8 cellular contexts compared by ENCODE assay signal in the genomic region with DNA sequence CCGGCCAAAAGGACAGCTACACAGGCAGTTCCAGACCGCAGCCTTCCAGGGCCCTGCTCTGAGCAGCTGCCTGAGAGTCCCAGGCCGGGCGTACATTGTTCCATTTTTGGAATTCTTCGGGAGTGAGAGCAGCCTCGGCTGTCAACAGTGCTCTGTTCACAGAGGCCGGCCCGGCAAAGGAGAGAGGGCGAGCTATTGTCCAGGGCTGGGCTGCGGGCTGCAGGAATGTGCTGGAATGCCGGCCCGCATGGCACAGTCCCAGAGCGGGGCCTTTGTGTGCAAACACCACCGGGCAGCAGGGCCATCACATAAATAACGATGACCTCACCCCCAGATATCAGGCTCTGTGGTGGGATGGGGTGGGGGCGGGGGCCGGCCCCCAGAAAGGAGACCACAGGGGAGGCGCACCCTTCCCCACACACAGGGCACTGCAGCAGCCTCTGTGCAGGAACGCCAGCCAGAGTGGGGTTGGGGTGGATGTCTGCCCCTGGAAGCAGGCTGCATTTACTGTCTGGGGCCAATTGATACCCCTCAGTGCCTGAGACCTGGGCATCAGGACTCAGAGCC. TPM values are rescaled to one million over a fixed set of nuclear protein-coding genes. Genes with fewer than 3 reads are reported as not detected.
A peak's percentile ranks its signal among the peaks of the same experiment; 100 is the strongest.
DNase-seq lines count a peak whose midpoint lies in the region; ATAC-seq and TF ChIP-seq lines count a peak whose summit lies in the region.

No MANE protein-coding gene starts in this region.

- no peaks in the 10 kb centered on the region for H3K9me3 Mint-ChIP-seq in glutamatergic neuron (ENCODE audit: unreplicated experiment)

- DNase-seq in C1 segment of cervical spinal cord (lab: John Stamatoyannopoulos, UW) (peak in 10 of 14 donors; percentile 11 to 65 (median 28)), ovary (peak in 4 of 5 donors; percentile 12 to 76 (median 42)), glutamatergic neuron (no peak), AML-193 (lab: John Stamatoyannopoulos, UW) (no peak)
- no peak for DNase-seq in stimulated activated CD8-positive, alpha-beta memory T cell treated with anti-CD3 and anti-CD28 coated beads, Interleukin-4, amount 100 ng/mL, for 48 hours

- TF ChIP-seq EP300 in gastroesophageal sphincter (IDR thresholded peaks at IDR 0.05) (no peak), ovary (IDR thresholded peaks at IDR 0.05) (no peak)

- intact Hi-C loops in ovary (cut with DNase I), result loop anchor here in 1 of 4 donors (10.0 kb wide), 1 partner anchor 57 kb away; no protein-coding TSS in a partner anchor

- no peak overlapping the region for H3K27ac Mint-ChIP-seq in glutamatergic neuron (ENCODE audit: unreplicated experiment)

- H3K9me3 ChIP-seq in gastroesophageal sphincter (no peaks in the 10 kb centered on the region), ovary (no peaks in the 10 kb centered on the region)

- TF ChIP-seq CTCF in gastroesophageal sphincter (IDR thresholded peaks at IDR 0.05) (no peak), ovary (IDR thresholded peaks at IDR 0.05) (no peak), glutamatergic neuron (IDR thresholded peaks at IDR 0.05; ENCODE audit: partially characterized antibody, unreplicated experiment) (no peak)

- ATAC-seq in SK-N-SH treated with all-trans-retinoic acid at 6 μM for 48 hours, result peak; percentile 99
- peak; percentile 95 for ATAC-seq in gastroesophageal sphincter
- ATAC-seq in HG02763 (IDR thresholded peaks at IDR 0.05; ENCODE audit: unreplicated experiment), result no peak

- no peak for TF ChIP-seq POLR2A in gastroesophageal sphincter (IDR thresholded peaks at IDR 0.05)
- no peak for TF ChIP-seq POLR2A in ovary (IDR thresholded peaks at IDR 0.05)

- H3K27me3 ChIP-seq in gastroesophageal sphincter, result no peaks in the 10 kb centered on the region
- H3K27me3 ChIP-seq in ovary, result no peaks in the 10 kb centered on the region

- no peaks in the 10 kb centered on the region for H3K36me3 ChIP-seq in gastroesophageal sphincter
- H3K36me3 ChIP-seq in ovary, result no peaks in the 10 kb centered on the region

- H3K27me3 Mint-ChIP-seq in glutamatergic neuron (ENCODE audit: unreplicated experiment), result no peaks in the 10 kb centered on the region

- no peaks in the 10 kb centered on the region for H3K36me3 Mint-ChIP-seq in glutamatergic neuron (ENCODE audit: unreplicated experiment)

- H3K27ac ChIP-seq in gastroesophageal sphincter, result peak overlapping the region; percentile 39 to 90 (median 86)
- no peak overlapping the region for H3K27ac ChIP-seq in ovary

- peaks cover 0 to 47% (median 13%) of the 10 kb centered on the region in 3 donors for H3K4me1 ChIP-seq in gastroesophageal sphincter
- H3K4me1 ChIP-seq in ovary (ENCODE audit: insufficient read depth), result peaks cover 3% of the 10 kb centered on the region

- peaks cover 1% of the 10 kb centered on the region for H3K4me1 Mint-ChIP-seq in glutamatergic neuron (ENCODE audit: low read depth, unreplicated experiment)

- no peak overlapping the region for H3K4me3 ChIP-seq in gastroesophageal sphincter
- no peak overlapping the region for H3K4me3 ChIP-seq in ovary

- H3K4me3 Mint-ChIP-seq in glutamatergic neuron (ENCODE audit: unreplicated experiment), result no peak overlapping the region

- 8% methylated on average over 2 of the region's 19 CpGs; no CpG with 5 or more reads in 1 of the 2 donors for WGBS in gastroesophageal sphincter (ENCODE audit: low coverage in 1 of 2), 2 donors
- WGBS in ovary, 3 donors, result 1 to 6% (median 3%) methylated on average over 19 of the region's 19 CpGs

TF ChIP-seq in SK-N-SH treated with all-trans-retinoic acid at 6 μM for 48 hours, 23 proteins besides CTCF, POLR2A, EP300 and RAD21 (continues in another document):
- TF ChIP-seq ZNF565 (CRISPR knock-in tag; conservative IDR thresholded peaks at IDR 0.05; ENCODE audit: low read depth) (no peak), OSR1 (CRISPR knock-in tag; IDR thresholded peaks at IDR 0.05) (no peak), PPARA (CRISPR knock-in tag; IDR thresholded peaks at IDR 0.05; ENCODE audit: borderline replicate concordance) (no peak), ARNTL (CRISPR knock-in tag; IDR thresholded peaks at IDR 0.05; ENCODE audit: borderline replicate concordance, low read depth) (no peak), TOX (CRISPR knock-in tag; IDR thresholded peaks at IDR 0.05; ENCODE audit: borderline replicate concordance) (no peak), ISL1 (CRISPR knock-in tag; IDR thresholded peaks at IDR 0.05) (peak; percentile 48; the same call in 1 of the 2 replicates), ZNF70 (CRISPR knock-in tag; IDR thresholded peaks at IDR 0.05) (no peak), BACH2 (CRISPR knock-in tag; IDR thresholded peaks at IDR 0.05; ENCODE audit: borderline replicate concordance) (no peak), SNAI2 (CRISPR knock-in tag; IDR thresholded peaks at IDR 0.05) (no peak), ZFP3 (CRISPR knock-in tag; IDR thresholded peaks at IDR 0.05) (0 out of 2 replicates have a peak, but pooled peaks have one; percentile 33), ZNF8 (CRISPR knock-in tag; IDR thresholded peaks at IDR 0.05) (no peak; the same call in 1 of the 2 replicates), TCF4 (CRISPR knock-in tag; IDR thresholded peaks at IDR 0.05; ENCODE audit: borderline replicate concordance) (no peak)
- TF ChIP-seq, protein P1, sequence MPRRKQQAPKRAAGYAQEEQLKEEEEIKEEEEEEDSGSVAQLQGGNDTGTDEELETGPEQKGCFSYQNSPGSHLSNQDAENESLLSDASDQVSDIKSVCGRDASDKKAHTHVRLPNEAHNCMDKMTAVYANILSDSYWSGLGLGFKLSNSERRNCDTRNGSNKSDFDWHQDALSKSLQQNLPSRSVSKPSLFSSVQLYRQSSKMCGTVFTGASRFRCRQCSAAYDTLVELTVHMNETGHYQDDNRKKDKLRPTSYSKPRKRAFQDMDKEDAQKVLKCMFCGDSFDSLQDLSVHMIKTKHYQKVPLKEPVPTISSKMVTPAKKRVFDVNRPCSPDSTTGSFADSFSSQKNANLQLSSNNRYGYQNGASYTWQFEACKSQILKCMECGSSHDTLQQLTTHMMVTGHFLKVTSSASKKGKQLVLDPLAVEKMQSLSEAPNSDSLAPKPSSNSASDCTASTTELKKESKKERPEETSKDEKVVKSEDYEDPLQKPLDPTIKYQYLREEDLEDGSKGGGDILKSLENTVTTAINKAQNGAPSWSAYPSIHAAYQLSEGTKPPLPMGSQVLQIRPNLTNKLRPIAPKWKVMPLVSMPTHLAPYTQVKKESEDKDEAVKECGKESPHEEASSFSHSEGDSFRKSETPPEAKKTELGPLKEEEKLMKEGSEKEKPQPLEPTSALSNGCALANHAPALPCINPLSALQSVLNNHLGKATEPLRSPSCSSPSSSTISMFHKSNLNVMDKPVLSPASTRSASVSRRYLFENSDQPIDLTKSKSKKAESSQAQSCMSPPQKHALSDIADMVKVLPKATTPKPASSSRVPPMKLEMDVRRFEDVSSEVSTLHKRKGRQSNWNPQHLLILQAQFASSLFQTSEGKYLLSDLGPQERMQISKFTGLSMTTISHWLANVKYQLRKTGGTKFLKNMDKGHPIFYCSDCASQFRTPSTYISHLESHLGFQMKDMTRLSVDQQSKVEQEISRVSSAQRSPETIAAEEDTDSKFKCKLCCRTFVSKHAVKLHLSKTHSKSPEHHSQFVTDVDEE (CRISPR knock-in tag; IDR thresholded peaks at IDR 0.05), result no peak
- TF ChIP-seq, protein P2, sequence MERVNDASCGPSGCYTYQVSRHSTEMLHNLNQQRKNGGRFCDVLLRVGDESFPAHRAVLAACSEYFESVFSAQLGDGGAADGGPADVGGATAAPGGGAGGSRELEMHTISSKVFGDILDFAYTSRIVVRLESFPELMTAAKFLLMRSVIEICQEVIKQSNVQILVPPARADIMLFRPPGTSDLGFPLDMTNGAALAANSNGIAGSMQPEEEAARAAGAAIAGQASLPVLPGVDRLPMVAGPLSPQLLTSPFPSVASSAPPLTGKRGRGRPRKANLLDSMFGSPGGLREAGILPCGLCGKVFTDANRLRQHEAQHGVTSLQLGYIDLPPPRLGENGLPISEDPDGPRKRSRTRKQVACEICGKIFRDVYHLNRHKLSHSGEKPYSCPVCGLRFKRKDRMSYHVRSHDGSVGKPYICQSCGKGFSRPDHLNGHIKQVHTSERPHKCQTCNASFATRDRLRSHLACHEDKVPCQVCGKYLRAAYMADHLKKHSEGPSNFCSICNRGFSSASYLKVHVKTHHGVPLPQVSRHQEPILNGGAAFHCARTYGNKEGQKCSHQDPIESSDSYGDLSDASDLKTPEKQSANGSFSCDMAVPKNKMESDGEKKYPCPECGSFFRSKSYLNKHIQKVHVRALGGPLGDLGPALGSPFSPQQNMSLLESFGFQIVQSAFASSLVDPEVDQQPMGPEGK (CRISPR knock-in tag; IDR thresholded peaks at IDR 0.05; ENCODE audit: borderline replicate concordance), result 0 out of 2 replicates have a peak, but pooled peaks have one; percentile 85
- TF ChIP-seq, protein P3, sequence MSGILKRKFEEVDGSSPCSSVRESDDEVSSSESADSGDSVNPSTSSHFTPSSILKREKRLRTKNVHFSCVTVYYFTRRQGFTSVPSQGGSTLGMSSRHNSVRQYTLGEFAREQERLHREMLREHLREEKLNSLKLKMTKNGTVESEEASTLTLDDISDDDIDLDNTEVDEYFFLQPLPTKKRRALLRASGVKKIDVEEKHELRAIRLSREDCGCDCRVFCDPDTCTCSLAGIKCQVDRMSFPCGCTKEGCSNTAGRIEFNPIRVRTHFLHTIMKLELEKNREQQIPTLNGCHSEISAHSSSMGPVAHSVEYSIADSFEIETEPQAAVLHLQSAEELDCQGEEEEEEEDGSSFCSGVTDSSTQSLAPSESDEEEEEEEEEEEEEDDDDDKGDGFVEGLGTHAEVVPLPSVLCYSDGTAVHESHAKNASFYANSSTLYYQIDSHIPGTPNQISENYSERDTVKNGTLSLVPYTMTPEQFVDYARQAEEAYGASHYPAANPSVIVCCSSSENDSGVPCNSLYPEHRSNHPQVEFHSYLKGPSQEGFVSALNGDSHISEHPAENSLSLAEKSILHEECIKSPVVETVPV (CRISPR knock-in tag; IDR thresholded peaks at IDR 0.05), result no peak

RNA-seq across cellular contexts. Expression of a gene that starts 15.8 kb away (rescaled TPM):
- total RNA-seq in gastroesophageal sphincter (not detected), ovary (not detected), glutamatergic neuron (ENCODE audit: unreplicated experiment) (not detected)
- polyA plus RNA-seq in ovary, result not detected

Comparison
In these comparisons a context has a peak if more than half of its experiments do, and no peak if none do; other contexts are left out.
1. DNase-seq: peak in C1 segment of cervical spinal cord (10 of 14) and ovary (4 of 5); none in glutamatergic neuron (single experiment), AML-193 (0 of 2) and stimulated activated CD8-positive, alpha-beta memory T cell treated with anti-CD3 and anti-CD28 coated beads, Interleukin-4, amount 100 ng/mL, for 48 hours (single experiment).
2. H3K27ac ChIP-seq: peak in gastroesophageal sphincter (4 of 4); none in ovary (0 of 2).